1 cellular context compared by ENCODE assay signal in genomic region chr3:58177747-58178527, GRCh38.
TF ChIP-seq lines count a peak whose summit lies in the region.

No MANE protein-coding gene starts in this region.

TF ChIP-seq in GM12878, 131 proteins besides CTCF, POLR2A, EP300 and RAD21 (continues in another document):
- TF ChIP-seq E2F8 (IDR thresholded peaks at IDR 0.05; ENCODE audit: low read depth, partially characterized antibody) = no peak
- 0 out of 3 replicates have a peak, but pooled peaks of 1 of the 2 experiments have one; percentile 19 for TF ChIP-seq EGR1 (IDR thresholded peaks at IDR 0.05; ENCODE audit: borderline replicate concordance in 1 of 2, low read depth in 2 of 2, low read length in 2 of 2)
- TF ChIP-seq ZNF24 (IDR thresholded peaks at IDR 0.05) = 0 out of 2 replicates have a peak, but pooled peaks have one; percentile 35
- TF ChIP-seq POU2F2 (IDR thresholded peaks at IDR 0.05; ENCODE audit: borderline replicate concordance, low read depth, low read length) = peak; percentile 14; the same call in 1 of the 3 replicates
- TF ChIP-seq ZNF207 (IDR thresholded peaks at IDR 0.05; ENCODE audit: borderline replicate concordance) = no peak
- TF ChIP-seq HDAC2 (IDR thresholded peaks at IDR 0.05) = no peak
- no peak for TF ChIP-seq BRCA1 (IDR thresholded peaks at IDR 0.05; ENCODE audit: low read depth, low read length)
- TF ChIP-seq NBN (IDR thresholded peaks at IDR 0.05) = 0 out of 2 replicates have a peak, but pooled peaks have one; percentile 39
- no peak for TF ChIP-seq NRF1 (conservative IDR thresholded peaks at IDR 0.05; ENCODE audit: low read depth, low read length)
- no peak for TF ChIP-seq SUPT20H (IDR thresholded peaks at IDR 0.05; ENCODE audit: borderline replicate concordance, control insufficient read depth, low read depth, low read length)
- no peak for TF ChIP-seq PKNOX1 (IDR thresholded peaks at IDR 0.05)
- TF ChIP-seq RUNX3 (IDR thresholded peaks at IDR 0.05; ENCODE audit: low read length) = peak; percentile 75
- no peak for TF ChIP-seq NKRF (conservative IDR thresholded peaks at IDR 0.05)
- no peak for TF ChIP-seq HSF1 (IDR thresholded peaks at IDR 0.05; ENCODE audit: low read depth, low read length)
- peak; percentile 85 for TF ChIP-seq SMARCA5 (IDR thresholded peaks at IDR 0.05)
- peak; percentile 51; the same call in 1 of the 2 replicates for TF ChIP-seq RB1 (IDR thresholded peaks at IDR 0.05; ENCODE audit: borderline replicate concordance)
- TF ChIP-seq LARP7 (IDR thresholded peaks at IDR 0.05) = peak; percentile 71; the same call in 1 of the 2 replicates
- TF ChIP-seq RELB (IDR thresholded peaks at IDR 0.05; ENCODE audit: low read depth) = no peak
- TF ChIP-seq MYB (IDR thresholded peaks at IDR 0.05; ENCODE audit: borderline replicate concordance, low read depth, low read length) = no peak
- TF ChIP-seq PML (IDR thresholded peaks at IDR 0.05; ENCODE audit: low read length) = no peak
- no peak for TF ChIP-seq KLF5 (IDR thresholded peaks at IDR 0.05; ENCODE audit: partially characterized antibody)
- TF ChIP-seq SMC3 (IDR thresholded peaks at IDR 0.05; ENCODE audit: borderline replicate concordance, low read length) = peak; percentile 54
- no peak for TF ChIP-seq STAT1 (conservative IDR thresholded peaks at IDR 0.05)
- no peak; a peak in 1 of 4 replicates for TF ChIP-seq IKZF2 (IDR thresholded peaks at IDR 0.05)
- TF ChIP-seq TCF3 (IDR thresholded peaks at IDR 0.05; ENCODE audit: borderline replicate concordance, insufficient read depth, low read depth, low read length) = no peak
- TF ChIP-seq SRF (IDR thresholded peaks at IDR 0.05; ENCODE audit: low read depth in 2 of 2, low read length in 2 of 2) = no peak
- TF ChIP-seq HDGF (IDR thresholded peaks at IDR 0.05) = no peak
- TF ChIP-seq BMI1 (IDR thresholded peaks at IDR 0.05; ENCODE audit: borderline replicate concordance) = no peak
- TF ChIP-seq WRNIP1 (IDR thresholded peaks at IDR 0.05; ENCODE audit: borderline replicate concordance, low read depth, low read length) = no peak
- no peak for TF ChIP-seq SIN3A (IDR thresholded peaks at IDR 0.05; ENCODE audit: low read depth, low read length)
- no peak for TF ChIP-seq PRDM15 (CRISPR knock-in tag; IDR thresholded peaks at IDR 0.05)
- no peak for TF ChIP-seq KDM1A (IDR thresholded peaks at IDR 0.05; ENCODE audit: borderline replicate concordance)
- no peak for TF ChIP-seq SUZ12 (IDR thresholded peaks at IDR 0.05; ENCODE audit: unreplicated experiment)
- no peak for TF ChIP-seq E4F1 (IDR thresholded peaks at IDR 0.05; ENCODE audit: borderline replicate concordance, partially characterized antibody)
- peak; percentile 18 for TF ChIP-seq MEF2B (IDR thresholded peaks at IDR 0.05; ENCODE audit: partially characterized antibody, poor library complexity, severe bottlenecking)
- TF ChIP-seq NFIC (IDR thresholded peaks at IDR 0.05; ENCODE audit: low read depth, low read length) = no peak
- no peak for TF ChIP-seq MTA3 (IDR thresholded peaks at IDR 0.05; ENCODE audit: borderline replicate concordance, low read length)
- TF ChIP-seq YBX1 (IDR thresholded peaks at IDR 0.05) = no peak
- TF ChIP-seq MLLT1 (IDR thresholded peaks at IDR 0.05) = 0 out of 2 replicates have a peak, but pooled peaks have one; percentile 11
- no peak for TF ChIP-seq ZNF384 (IDR thresholded peaks at IDR 0.05; ENCODE audit: borderline replicate concordance, low read depth, low read length)
- no peak for TF ChIP-seq TCF12 (IDR thresholded peaks at IDR 0.05; ENCODE audit: low read depth, low read length)
- TF ChIP-seq POLR2AphosphoS5 (IDR thresholded peaks at IDR 0.05; ENCODE audit: low read length) = no peak
- no peak for TF ChIP-seq PBX3 (IDR thresholded peaks at IDR 0.05; ENCODE audit: insufficient replicate concordance, low read depth, low read length)
- 0 out of 2 replicates have a peak, but pooled peaks have one; percentile 20 for TF ChIP-seq NR2F1 (conservative IDR thresholded peaks at IDR 0.05)
- no peak for TF ChIP-seq ESRRA (IDR thresholded peaks at IDR 0.05; ENCODE audit: low read length)
- no peak for TF ChIP-seq RBBP5 (conservative IDR thresholded peaks at IDR 0.05)
- TF ChIP-seq CBX5 (IDR thresholded peaks at IDR 0.05; ENCODE audit: low read depth) = no peak
- TF ChIP-seq SIX5 (IDR thresholded peaks at IDR 0.05; ENCODE audit: low read depth, low read length, severe bottlenecking) = no peak
- TF ChIP-seq PAX8 (IDR thresholded peaks at IDR 0.05) = no peak
- no peak for TF ChIP-seq TAF1 (IDR thresholded peaks at IDR 0.05; ENCODE audit: borderline replicate concordance, low read depth, low read length)
- TF ChIP-seq MTA2 (IDR thresholded peaks at IDR 0.05; ENCODE audit: low read depth) = 0 out of 2 replicates have a peak, but pooled peaks have one; percentile 28
